In genomic region chr17:53736516-53737274, GRCh38 we compare ENCODE assay signal across 17 cellular contexts.
"Had no signal": no experiment of that assay in that cellular context is flagged by ENCODE, and none has a peak within 500 bp of the region (broad histone marks: within the 10 kb centered on the region; RNA-seq: fewer than 3 reads in every experiment).

No MANE protein-coding gene starts in this region.

- H3K4me3 Mint-ChIP-seq: activated CD4-positive, alpha-beta memory T cell treated with anti-CD3 and anti-CD28 coated beads, Interleukin-2, amount 10 ng/mL, durations not matched to agents 7 days and 5 days; activated CD4-positive, alpha-beta T cell treated with anti-CD3 and anti-CD28 coated beads for 36 hours; activated T-cell treated with anti-CD3 and anti-CD28 coated beads, Interleukin-2, amount 50 U/mL, for 4 hours; effector memory CD8-positive, alpha-beta T cell; naive thymus-derived CD4-positive, alpha-beta T cell had no signal

- H3K4me3 ChIP-seq: left lung, mucosa of descending colon, transverse colon had no signal

- H3K9me3 ChIP-seq: left lung, transverse colon had no signal

- H3K4me1 ChIP-seq: left lung, transverse colon had no signal

- H3K27ac ChIP-seq: left lung, transverse colon had no signal

- H3K27ac Mint-ChIP-seq: activated CD4-positive, alpha-beta memory T cell treated with anti-CD3 and anti-CD28 coated beads, Interleukin-2, amount 10 ng/mL, durations not matched to agents 7 days and 5 days; activated CD4-positive, alpha-beta T cell treated with anti-CD3 and anti-CD28 coated beads for 36 hours; effector memory CD8-positive, alpha-beta T cell; naive thymus-derived CD4-positive, alpha-beta T cell had no signal

- H3K36me3 Mint-ChIP-seq: naive thymus-derived CD4-positive, alpha-beta T cell had no signal

- ATAC-seq: activated CD4-positive, alpha-beta T cell treated with anti-CD3 and anti-CD28 coated beads for 36 hours; activated T-cell treated with anti-CD3 and anti-CD28 coated beads, Interleukin-2, amount 50 U/mL, for 4 hours; effector memory CD8-positive, alpha-beta T cell; left lung; mucosa of descending colon; naive thymus-derived CD4-positive, alpha-beta T cell; right cardiac atrium; stimulated activated naive CD8-positive, alpha-beta T cell treated with anti-CD3 and anti-CD28 coated beads, Interleukin-15, Interleukin-2, amounts not matched to agents 100 U/mL and 50 U/mL, for 24 hours had no signal

- H3K27me3 Mint-ChIP-seq: activated CD4-positive, alpha-beta memory T cell treated with anti-CD3 and anti-CD28 coated beads, Interleukin-2, amount 10 ng/mL, durations not matched to agents 7 days and 5 days; activated CD4-positive, alpha-beta T cell treated with anti-CD3 and anti-CD28 coated beads for 36 hours; effector memory CD8-positive, alpha-beta T cell; naive thymus-derived CD4-positive, alpha-beta T cell had no signal

- H3K36me3 ChIP-seq: left lung, transverse colon had no signal

- H3K27me3 ChIP-seq: left lung, transverse colon had no signal

- H3K4me1 Mint-ChIP-seq: activated CD4-positive, alpha-beta memory T cell treated with anti-CD3 and anti-CD28 coated beads, Interleukin-2, amount 10 ng/mL, durations not matched to agents 7 days and 5 days; activated CD4-positive, alpha-beta T cell treated with anti-CD3 and anti-CD28 coated beads for 36 hours; naive thymus-derived CD4-positive, alpha-beta T cell had no signal

- DNase-seq: activated CD4-positive, alpha-beta memory T cell treated with anti-CD3 and anti-CD28 coated beads, Interleukin-2, amount 10 ng/mL, durations not matched to agents 7 days and 5 days; activated CD4-positive, alpha-beta T cell treated with anti-CD3 and anti-CD28 coated beads for 36 hours; activated effector memory CD4-positive, alpha-beta T cell treated with Interleukin-2 at 50 U/mL for 16 hours; activated naive CD4-positive, alpha-beta T cell treated with anti-CD3 and anti-CD28 coated beads, Interleukin-2, amount 50 U/mL, for 16 hours; activated T-cell treated with anti-CD3 and anti-CD28 coated beads, Interleukin-2, amount 50 U/mL, for 4 hours; dermis blood vessel endothelial cell; effector memory CD8-positive, alpha-beta T cell; foreskin melanocyte; head of caudate nucleus; left lung; mammary epithelial cell; mucosa of descending colon; naive thymus-derived CD4-positive, alpha-beta T cell; right cardiac atrium; small intestine; stimulated activated naive CD8-positive, alpha-beta T cell treated with anti-CD3 and anti-CD28 coated beads, Interleukin-15, Interleukin-2, amounts not matched to agents 100 U/mL and 50 U/mL, for 24 hours; transverse colon had no signal
